Comparison of ENCODE assay signal across 1 cellular context in the genomic region with DNA sequence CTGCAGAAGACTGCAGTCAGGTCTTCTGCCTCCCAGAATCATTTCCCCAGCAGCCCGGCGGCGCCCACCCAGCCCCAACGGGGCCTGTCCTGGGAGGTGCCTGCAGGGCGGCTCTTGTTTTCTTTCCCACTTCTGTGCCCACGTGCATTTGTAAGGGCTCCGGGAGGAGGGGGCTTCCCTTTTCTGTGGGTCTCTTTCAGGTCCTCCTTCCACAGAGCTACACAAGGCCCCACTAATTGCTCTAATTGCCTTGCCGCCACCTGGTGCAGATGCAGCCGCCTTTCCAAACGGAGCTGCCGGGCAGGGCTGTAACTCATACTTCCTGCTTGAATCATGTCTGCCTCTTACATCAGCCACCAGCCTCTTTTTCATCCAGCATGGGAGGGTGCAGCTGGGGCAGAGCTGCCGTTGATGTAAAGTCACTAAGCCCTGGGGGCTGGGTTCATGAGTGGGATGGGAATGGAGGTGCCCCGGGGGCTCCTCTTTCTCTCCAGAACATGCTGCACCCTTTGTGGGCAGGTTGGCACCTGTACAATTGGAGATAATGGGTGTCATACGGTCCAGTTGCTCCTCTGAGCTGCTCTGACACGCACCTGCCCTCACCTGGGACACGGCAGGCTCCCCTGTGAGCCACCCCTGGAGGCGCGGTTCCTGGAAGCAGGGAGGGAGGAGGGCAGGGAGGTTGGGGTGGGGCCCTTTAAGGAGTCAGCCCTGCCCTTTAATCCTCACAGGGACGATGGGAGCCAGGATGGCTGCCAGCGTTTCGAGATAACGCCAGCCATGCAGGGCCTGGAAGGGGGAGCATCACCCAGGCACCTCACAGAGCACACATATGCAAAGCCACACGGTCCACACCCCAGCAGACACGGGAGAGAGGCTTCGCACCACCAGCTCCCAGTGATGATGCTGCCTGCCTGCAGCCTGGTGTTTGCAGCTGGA.
A peak's percentile ranks its signal among the peaks of the same experiment; 100 is the strongest.
TF ChIP-seq lines count a peak whose summit lies in the region.

No MANE protein-coding gene starts in this region.

TF ChIP-seq in HepG2, 621 proteins besides CTCF, POLR2A, EP300 and RAD21 (continued from another document and continues in another):
- TF ChIP-seq, protein P1, sequence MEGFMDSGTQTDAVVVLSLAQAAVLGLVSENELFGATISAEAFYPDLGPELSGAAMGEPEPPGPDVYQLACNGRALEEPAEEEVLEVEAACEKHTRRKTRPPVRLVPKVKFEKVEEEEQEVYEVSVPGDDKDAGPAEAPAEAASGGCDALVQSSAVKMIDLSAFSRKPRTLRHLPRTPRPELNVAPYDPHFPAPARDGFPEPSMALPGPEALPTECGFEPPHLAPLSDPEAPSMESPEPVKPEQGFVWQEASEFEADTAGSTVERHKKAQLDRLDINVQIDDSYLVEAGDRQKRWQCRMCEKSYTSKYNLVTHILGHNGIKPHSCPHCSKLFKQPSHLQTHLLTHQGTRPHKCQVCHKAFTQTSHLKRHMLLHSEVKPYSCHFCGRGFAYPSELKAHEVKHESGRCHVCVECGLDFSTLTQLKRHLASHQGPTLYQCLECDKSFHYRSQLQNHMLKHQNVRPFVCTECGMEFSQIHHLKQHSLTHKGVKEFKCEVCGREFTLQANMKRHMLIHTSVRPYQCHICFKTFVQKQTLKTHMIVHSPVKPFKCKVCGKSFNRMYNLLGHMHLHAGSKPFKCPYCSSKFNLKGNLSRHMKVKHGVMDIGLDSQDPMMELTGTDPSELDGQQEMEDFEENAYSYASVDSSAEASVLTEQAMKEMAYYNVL (CRISPR knock-in tag; IDR thresholded peaks at IDR 0.05; ENCODE audit: borderline replicate concordance) = no peak
- TF ChIP-seq, protein P2, sequence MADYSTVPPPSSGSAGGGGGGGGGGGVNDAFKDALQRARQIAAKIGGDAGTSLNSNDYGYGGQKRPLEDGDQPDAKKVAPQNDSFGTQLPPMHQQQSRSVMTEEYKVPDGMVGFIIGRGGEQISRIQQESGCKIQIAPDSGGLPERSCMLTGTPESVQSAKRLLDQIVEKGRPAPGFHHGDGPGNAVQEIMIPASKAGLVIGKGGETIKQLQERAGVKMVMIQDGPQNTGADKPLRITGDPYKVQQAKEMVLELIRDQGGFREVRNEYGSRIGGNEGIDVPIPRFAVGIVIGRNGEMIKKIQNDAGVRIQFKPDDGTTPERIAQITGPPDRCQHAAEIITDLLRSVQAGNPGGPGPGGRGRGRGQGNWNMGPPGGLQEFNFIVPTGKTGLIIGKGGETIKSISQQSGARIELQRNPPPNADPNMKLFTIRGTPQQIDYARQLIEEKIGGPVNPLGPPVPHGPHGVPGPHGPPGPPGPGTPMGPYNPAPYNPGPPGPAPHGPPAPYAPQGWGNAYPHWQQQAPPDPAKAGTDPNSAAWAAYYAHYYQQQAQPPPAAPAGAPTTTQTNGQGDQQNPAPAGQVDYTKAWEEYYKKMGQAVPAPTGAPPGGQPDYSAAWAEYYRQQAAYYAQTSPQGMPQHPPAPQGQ (CRISPR knock-in tag; IDR thresholded peaks at IDR 0.05; ENCODE audit: borderline replicate concordance) = no peak
- TF ChIP-seq, protein P3, sequence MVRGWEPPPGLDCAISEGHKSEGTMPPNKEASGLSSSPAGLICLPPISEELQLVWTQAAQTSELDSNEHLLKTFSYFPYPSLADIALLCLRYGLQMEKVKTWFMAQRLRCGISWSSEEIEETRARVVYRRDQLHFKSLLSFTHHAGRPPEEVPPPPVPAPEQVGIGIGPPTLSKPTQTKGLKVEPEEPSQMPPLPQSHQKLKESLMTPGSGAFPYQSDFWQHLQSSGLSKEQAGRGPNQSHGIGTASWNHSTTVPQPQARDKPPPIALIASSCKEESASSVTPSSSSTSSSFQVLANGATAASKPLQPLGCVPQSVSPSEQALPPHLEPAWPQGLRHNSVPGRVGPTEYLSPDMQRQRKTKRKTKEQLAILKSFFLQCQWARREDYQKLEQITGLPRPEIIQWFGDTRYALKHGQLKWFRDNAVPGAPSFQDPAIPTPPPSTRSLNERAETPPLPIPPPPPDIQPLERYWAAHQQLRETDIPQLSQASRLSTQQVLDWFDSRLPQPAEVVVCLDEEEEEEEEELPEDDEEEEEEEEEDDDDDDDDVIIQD (CRISPR knock-in tag; IDR thresholded peaks at IDR 0.05; ENCODE audit: low read depth) = no peak
- TF ChIP-seq NAIF1 (CRISPR knock-in tag; IDR thresholded peaks at IDR 0.05; ENCODE audit: borderline replicate concordance) (no peak), PCBP2 (optimal IDR thresholded peaks at IDR 0.05; ENCODE audit: low read depth, low read length, poor library complexity, severe bottlenecking) (no peak), FLYWCH1 (CRISPR knock-in tag; IDR thresholded peaks at IDR 0.05) (no peak), NRL (CRISPR knock-in tag; IDR thresholded peaks at IDR 0.05; ENCODE audit: borderline replicate concordance) (no peak; the same call in 1 of the 2 replicates), DR1 (CRISPR knock-in tag; IDR thresholded peaks at IDR 0.05) (no peak), ZFP41 (CRISPR knock-in tag; IDR thresholded peaks at IDR 0.05; ENCODE audit: borderline replicate concordance) (no peak), FOXP1 (IDR thresholded peaks at IDR 0.05) (no peak), FOXP1 (CRISPR knock-in tag; IDR thresholded peaks at IDR 0.05) (no peak), KDM1A (CRISPR knock-in tag; IDR thresholded peaks at IDR 0.05) (no peak), DMAP1 (CRISPR knock-in tag; IDR thresholded peaks at IDR 0.05) (peak; percentile 64), ZBTB20 (CRISPR knock-in tag; IDR thresholded peaks at IDR 0.05; ENCODE audit: borderline replicate concordance, low read depth) (no peak), RBAK (CRISPR knock-in tag; IDR thresholded peaks at IDR 0.05) (no peak), ZSCAN22 (CRISPR knock-in tag; IDR thresholded peaks at IDR 0.05) (no peak), XBP1 (CRISPR knock-in tag; IDR thresholded peaks at IDR 0.05) (no peak), ZNF724P (CRISPR knock-in tag; IDR thresholded peaks at IDR 0.05; ENCODE audit: borderline replicate concordance) (no peak), ZNF350 (CRISPR knock-in tag; IDR thresholded peaks at IDR 0.05; ENCODE audit: borderline replicate concordance, low read depth) (peak; percentile 24; the same call in 1 of the 2 replicates), ZNF335 (CRISPR knock-in tag; IDR thresholded peaks at IDR 0.05) (peak; percentile 95), NFE2L1 (CRISPR knock-in tag; IDR thresholded peaks at IDR 0.05; ENCODE audit: borderline replicate concordance) (no peak), ZNF136 (CRISPR knock-in tag; IDR thresholded peaks at IDR 0.05; ENCODE audit: low read depth) (no peak), KAT2B (IDR thresholded peaks at IDR 0.05; ENCODE audit: borderline replicate concordance, low read depth, low read length) (no peak), ZSCAN31 (CRISPR knock-in tag; IDR thresholded peaks at IDR 0.05; ENCODE audit: low read depth) (0 out of 2 replicates have a peak, but pooled peaks have one; percentile 47), HNRNPUL1 (IDR thresholded peaks at IDR 0.05; ENCODE audit: low read depth, low read length) (no peak)
- TF ChIP-seq, protein P4, sequence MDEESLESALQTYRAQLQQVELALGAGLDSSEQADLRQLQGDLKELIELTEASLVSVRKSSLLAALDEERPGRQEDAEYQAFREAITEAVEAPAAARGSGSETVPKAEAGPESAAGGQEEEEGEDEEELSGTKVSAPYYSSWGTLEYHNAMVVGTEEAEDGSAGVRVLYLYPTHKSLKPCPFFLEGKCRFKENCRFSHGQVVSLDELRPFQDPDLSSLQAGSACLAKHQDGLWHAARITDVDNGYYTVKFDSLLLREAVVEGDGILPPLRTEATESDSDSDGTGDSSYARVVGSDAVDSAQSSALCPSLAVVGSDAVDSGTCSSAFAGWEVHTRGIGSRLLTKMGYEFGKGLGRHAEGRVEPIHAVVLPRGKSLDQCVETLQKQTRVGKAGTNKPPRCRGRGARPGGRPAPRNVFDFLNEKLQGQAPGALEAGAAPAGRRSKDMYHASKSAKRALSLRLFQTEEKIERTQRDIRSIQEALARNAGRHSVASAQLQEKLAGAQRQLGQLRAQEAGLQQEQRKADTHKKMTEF (CRISPR knock-in tag; IDR thresholded peaks at IDR 0.05) = peak; percentile 75; the same call in 1 of the 2 replicates
- TF ChIP-seq, protein P5, sequence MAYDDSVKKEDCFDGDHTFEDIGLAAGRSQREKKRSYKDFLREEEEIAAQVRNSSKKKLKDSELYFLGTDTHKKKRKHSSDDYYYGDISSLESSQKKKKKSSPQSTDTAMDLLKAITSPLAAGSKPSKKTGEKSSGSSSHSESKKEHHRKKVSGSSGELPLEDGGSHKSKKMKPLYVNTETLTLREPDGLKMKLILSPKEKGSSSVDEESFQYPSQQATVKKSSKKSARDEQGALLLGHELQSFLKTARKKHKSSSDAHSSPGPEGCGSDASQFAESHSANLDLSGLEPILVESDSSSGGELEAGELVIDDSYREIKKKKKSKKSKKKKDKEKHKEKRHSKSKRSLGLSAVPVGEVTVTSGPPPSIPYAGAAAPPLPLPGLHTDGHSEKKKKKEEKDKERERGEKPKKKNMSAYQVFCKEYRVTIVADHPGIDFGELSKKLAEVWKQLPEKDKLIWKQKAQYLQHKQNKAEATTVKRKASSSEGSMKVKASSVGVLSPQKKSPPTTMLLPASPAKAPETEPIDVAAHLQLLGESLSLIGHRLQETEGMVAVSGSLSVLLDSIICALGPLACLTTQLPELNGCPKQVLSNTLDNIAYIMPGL (CRISPR knock-in tag; IDR thresholded peaks at IDR 0.05; ENCODE audit: borderline replicate concordance in 1 of 2, low read depth in 1 of 2) = peak in 1 of 2 experiments; percentile 6; a peak in 1 of 4 replicates
- TF ChIP-seq, protein P6, sequence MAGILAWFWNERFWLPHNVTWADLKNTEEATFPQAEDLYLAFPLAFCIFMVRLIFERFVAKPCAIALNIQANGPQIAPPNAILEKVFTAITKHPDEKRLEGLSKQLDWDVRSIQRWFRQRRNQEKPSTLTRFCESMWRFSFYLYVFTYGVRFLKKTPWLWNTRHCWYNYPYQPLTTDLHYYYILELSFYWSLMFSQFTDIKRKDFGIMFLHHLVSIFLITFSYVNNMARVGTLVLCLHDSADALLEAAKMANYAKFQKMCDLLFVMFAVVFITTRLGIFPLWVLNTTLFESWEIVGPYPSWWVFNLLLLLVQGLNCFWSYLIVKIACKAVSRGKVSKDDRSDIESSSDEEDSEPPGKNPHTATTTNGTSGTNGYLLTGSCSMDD (CRISPR knock-in tag; IDR thresholded peaks at IDR 0.05) = no peak
- TF ChIP-seq, protein P7, sequence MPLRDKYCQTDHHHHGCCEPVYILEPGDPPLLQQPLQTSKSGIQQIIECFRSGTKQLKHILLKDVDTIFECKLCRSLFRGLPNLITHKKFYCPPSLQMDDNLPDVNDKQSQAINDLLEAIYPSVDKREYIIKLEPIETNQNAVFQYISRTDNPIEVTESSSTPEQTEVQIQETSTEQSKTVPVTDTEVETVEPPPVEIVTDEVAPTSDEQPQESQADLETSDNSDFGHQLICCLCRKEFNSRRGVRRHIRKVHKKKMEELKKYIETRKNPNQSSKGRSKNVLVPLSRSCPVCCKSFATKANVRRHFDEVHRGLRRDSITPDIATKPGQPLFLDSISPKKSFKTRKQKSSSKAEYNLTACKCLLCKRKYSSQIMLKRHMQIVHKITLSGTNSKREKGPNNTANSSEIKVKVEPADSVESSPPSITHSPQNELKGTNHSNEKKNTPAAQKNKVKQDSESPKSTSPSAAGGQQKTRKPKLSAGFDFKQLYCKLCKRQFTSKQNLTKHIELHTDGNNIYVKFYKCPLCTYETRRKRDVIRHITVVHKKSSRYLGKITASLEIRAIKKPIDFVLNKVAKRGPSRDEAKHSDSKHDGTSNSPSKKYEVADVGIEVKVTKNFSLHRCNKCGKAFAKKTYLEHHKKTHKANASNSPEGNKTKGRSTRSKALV (CRISPR knock-in tag; IDR thresholded peaks at IDR 0.05) = no peak
- TF ChIP-seq, protein P8, sequence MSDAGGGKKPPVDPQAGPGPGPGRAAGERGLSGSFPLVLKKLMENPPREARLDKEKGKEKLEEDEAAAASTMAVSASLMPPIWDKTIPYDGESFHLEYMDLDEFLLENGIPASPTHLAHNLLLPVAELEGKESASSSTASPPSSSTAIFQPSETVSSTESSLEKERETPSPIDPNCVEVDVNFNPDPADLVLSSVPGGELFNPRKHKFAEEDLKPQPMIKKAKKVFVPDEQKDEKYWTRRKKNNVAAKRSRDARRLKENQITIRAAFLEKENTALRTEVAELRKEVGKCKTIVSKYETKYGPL (CRISPR knock-in tag; IDR thresholded peaks at IDR 0.05) = no peak
- TF ChIP-seq, protein P9, sequence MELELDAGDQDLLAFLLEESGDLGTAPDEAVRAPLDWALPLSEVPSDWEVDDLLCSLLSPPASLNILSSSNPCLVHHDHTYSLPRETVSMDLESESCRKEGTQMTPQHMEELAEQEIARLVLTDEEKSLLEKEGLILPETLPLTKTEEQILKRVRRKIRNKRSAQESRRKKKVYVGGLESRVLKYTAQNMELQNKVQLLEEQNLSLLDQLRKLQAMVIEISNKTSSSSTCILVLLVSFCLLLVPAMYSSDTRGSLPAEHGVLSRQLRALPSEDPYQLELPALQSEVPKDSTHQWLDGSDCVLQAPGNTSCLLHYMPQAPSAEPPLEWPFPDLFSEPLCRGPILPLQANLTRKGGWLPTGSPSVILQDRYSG (CRISPR knock-in tag; IDR thresholded peaks at IDR 0.05) = 0 out of 2 replicates have a peak, but pooled peaks have one; percentile 37
- TF ChIP-seq, protein P10, sequence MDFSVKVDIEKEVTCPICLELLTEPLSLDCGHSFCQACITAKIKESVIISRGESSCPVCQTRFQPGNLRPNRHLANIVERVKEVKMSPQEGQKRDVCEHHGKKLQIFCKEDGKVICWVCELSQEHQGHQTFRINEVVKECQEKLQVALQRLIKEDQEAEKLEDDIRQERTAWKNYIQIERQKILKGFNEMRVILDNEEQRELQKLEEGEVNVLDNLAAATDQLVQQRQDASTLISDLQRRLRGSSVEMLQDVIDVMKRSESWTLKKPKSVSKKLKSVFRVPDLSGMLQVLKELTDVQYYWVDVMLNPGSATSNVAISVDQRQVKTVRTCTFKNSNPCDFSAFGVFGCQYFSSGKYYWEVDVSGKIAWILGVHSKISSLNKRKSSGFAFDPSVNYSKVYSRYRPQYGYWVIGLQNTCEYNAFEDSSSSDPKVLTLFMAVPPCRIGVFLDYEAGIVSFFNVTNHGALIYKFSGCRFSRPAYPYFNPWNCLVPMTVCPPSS (IDR thresholded peaks at IDR 0.05) = no peak
- TF ChIP-seq, protein P11, sequence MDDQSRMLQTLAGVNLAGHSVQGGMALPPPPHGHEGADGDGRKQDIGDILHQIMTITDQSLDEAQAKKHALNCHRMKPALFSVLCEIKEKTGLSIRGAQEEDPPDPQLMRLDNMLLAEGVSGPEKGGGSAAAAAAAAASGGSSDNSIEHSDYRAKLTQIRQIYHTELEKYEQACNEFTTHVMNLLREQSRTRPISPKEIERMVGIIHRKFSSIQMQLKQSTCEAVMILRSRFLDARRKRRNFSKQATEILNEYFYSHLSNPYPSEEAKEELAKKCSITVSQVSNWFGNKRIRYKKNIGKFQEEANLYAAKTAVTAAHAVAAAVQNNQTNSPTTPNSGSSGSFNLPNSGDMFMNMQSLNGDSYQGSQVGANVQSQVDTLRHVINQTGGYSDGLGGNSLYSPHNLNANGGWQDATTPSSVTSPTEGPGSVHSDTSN (CRISPR knock-in tag; IDR thresholded peaks at IDR 0.05; ENCODE audit: borderline replicate concordance) = 0 out of 2 replicates have a peak, but pooled peaks have one; percentile 40
